ENCODE assay signal across 2 cellular contexts in the genomic region with DNA sequence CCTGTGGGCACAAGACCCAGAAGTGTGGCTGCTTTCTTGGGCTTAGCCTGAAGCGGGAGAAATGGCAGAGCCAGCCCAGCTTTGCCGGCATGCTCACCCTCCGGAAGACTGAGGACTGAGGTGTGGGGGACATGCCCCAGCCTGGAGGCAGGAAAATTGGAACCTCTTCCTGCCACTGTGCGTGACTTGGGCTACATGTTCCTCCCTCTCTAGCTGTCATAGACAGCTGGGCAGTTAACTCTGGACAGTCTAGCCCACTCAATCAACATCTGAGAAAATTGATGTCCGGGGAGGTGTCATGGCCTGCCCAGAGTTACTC.
TF ChIP-seq lines count a peak whose summit lies in the region.

No MANE protein-coding gene starts in this region.

TF ChIP-seq in SK-N-SH, 30 proteins besides CTCF, POLR2A, EP300 and RAD21 (continued from another document):
- TF ChIP-seq, protein P1, sequence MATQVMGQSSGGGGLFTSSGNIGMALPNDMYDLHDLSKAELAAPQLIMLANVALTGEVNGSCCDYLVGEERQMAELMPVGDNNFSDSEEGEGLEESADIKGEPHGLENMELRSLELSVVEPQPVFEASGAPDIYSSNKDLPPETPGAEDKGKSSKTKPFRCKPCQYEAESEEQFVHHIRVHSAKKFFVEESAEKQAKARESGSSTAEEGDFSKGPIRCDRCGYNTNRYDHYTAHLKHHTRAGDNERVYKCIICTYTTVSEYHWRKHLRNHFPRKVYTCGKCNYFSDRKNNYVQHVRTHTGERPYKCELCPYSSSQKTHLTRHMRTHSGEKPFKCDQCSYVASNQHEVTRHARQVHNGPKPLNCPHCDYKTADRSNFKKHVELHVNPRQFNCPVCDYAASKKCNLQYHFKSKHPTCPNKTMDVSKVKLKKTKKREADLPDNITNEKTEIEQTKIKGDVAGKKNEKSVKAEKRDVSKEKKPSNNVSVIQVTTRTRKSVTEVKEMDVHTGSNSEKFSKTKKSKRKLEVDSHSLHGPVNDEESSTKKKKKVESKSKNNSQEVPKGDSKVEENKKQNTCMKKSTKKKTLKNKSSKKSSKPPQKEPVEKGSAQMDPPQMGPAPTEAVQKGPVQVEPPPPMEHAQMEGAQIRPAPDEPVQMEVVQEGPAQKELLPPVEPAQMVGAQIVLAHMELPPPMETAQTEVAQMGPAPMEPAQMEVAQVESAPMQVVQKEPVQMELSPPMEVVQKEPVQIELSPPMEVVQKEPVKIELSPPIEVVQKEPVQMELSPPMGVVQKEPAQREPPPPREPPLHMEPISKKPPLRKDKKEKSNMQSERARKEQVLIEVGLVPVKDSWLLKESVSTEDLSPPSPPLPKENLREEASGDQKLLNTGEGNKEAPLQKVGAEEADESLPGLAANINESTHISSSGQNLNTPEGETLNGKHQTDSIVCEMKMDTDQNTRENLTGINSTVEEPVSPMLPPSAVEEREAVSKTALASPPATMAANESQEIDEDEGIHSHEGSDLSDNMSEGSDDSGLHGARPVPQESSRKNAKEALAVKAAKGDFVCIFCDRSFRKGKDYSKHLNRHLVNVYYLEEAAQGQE (IDR thresholded peaks at IDR 0.05; ENCODE audit: low read depth, low read length), result no peak
- TF ChIP-seq, protein P2, sequence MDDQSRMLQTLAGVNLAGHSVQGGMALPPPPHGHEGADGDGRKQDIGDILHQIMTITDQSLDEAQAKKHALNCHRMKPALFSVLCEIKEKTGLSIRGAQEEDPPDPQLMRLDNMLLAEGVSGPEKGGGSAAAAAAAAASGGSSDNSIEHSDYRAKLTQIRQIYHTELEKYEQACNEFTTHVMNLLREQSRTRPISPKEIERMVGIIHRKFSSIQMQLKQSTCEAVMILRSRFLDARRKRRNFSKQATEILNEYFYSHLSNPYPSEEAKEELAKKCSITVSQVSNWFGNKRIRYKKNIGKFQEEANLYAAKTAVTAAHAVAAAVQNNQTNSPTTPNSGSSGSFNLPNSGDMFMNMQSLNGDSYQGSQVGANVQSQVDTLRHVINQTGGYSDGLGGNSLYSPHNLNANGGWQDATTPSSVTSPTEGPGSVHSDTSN (IDR thresholded peaks at IDR 0.05), result no peak
- TF ChIP-seq GATA2 (CRISPR knock-in tag; IDR thresholded peaks at IDR 0.05) (no peak), RCOR1 (IDR thresholded peaks at IDR 0.05; ENCODE audit: low read length) (no peak), RFX5 (IDR thresholded peaks at IDR 0.05; ENCODE audit: low read length) (no peak), YY1 (IDR thresholded peaks at IDR 0.05; ENCODE audit: low read depth) (no peak), RXRA (IDR thresholded peaks at IDR 0.05; ENCODE audit: borderline replicate concordance, low read depth) (no peak), JUND (IDR thresholded peaks at IDR 0.05) (no peak), CHD2 (IDR thresholded peaks at IDR 0.05; ENCODE audit: low read length, partially characterized antibody) (no peak)
- TF ChIP-seq, protein P3, sequence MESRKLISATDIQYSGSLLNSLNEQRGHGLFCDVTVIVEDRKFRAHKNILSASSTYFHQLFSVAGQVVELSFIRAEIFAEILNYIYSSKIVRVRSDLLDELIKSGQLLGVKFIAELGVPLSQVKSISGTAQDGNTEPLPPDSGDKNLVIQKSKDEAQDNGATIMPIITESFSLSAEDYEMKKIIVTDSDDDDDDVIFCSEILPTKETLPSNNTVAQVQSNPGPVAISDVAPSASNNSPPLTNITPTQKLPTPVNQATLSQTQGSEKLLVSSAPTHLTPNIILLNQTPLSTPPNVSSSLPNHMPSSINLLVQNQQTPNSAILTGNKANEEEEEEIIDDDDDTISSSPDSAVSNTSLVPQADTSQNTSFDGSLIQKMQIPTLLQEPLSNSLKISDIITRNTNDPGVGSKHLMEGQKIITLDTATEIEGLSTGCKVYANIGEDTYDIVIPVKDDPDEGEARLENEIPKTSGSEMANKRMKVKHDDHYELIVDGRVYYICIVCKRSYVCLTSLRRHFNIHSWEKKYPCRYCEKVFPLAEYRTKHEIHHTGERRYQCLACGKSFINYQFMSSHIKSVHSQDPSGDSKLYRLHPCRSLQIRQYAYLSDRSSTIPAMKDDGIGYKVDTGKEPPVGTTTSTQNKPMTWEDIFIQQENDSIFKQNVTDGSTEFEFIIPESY (IDR thresholded peaks at IDR 0.05; ENCODE audit: borderline replicate concordance, low read depth), result no peak

TF ChIP-seq in SK-N-SH treated with all-trans-retinoic acid at 6 μM for 48 hours, 23 proteins besides CTCF, POLR2A, EP300 and RAD21 (continued from another document):
- TF ChIP-seq, protein P4, sequence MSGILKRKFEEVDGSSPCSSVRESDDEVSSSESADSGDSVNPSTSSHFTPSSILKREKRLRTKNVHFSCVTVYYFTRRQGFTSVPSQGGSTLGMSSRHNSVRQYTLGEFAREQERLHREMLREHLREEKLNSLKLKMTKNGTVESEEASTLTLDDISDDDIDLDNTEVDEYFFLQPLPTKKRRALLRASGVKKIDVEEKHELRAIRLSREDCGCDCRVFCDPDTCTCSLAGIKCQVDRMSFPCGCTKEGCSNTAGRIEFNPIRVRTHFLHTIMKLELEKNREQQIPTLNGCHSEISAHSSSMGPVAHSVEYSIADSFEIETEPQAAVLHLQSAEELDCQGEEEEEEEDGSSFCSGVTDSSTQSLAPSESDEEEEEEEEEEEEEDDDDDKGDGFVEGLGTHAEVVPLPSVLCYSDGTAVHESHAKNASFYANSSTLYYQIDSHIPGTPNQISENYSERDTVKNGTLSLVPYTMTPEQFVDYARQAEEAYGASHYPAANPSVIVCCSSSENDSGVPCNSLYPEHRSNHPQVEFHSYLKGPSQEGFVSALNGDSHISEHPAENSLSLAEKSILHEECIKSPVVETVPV (CRISPR knock-in tag; IDR thresholded peaks at IDR 0.05), result no peak
- TF ChIP-seq ZC3H10 (CRISPR knock-in tag; IDR thresholded peaks at IDR 0.05), result no peak
